34 cellular contexts compared by ENCODE assay signal in genomic region chr1:115744876-115745275, GRCh38. TPM values are rescaled to one million over a fixed set of nuclear protein-coding genes. Genes with fewer than 3 reads are reported as not detected.
"Had no signal": no experiment of that assay in that cellular context is flagged by ENCODE, and none has a peak within 500 bp of the region (broad histone marks: within the 10 kb centered on the region; RNA-seq: fewer than 3 reads in every experiment).

No MANE protein-coding gene starts in this region.

- H3K4me3 ChIP-seq: ascending aorta, breast epithelium, coronary artery, dorsolateral prefrontal cortex, esophagus squamous epithelium, gastroesophageal sphincter, heart right ventricle had no signal

- H3K4me1 ChIP-seq: ascending aorta, breast epithelium had no signal

- H3K9me3 ChIP-seq: ascending aorta, breast epithelium, esophagus squamous epithelium, gastroesophageal sphincter, heart right ventricle had no signal

- DNase-seq: activated CD4-positive, alpha-beta memory T cell treated with anti-CD3 and anti-CD28 coated beads, Interleukin-2, amount 10 ng/mL, durations not matched to agents 7 days and 5 days; activated CD4-positive, alpha-beta T cell treated with anti-CD3 and anti-CD28 coated beads for 1 hour; activated CD4-positive, alpha-beta T cell treated with anti-CD3 and anti-CD28 coated beads for 4 hours; activated CD4-positive, alpha-beta T cell treated with anti-CD3 and anti-CD28 coated beads, Interleukin-2, amount 10 ng/mL, durations not matched to agents 7 days and 5 days; activated CD4-positive, alpha-beta T cell treated with anti-CD3 and anti-CD28 coated beads, Interleukin-2, amount 50 U/mL, for 4 hours; activated CD8-positive, alpha-beta memory T cell treated with anti-CD3 and anti-CD28 coated beads, Interleukin-2, amount 50 U/mL, for 48 hours; activated gamma-delta T cell; activated naive CD4-positive, alpha-beta T cell; activated naive CD4-positive, alpha-beta T cell treated with anti-CD3 and anti-CD28 coated beads, Interleukin-2, amount 10 ng/mL, durations not matched to agents 7 days and 5 days; activated naive CD8-positive, alpha-beta T cell treated with anti-CD3 and anti-CD28 coated beads, Interleukin-2, amount 10 ng/mL, durations not matched to agents 7 days and 5 days; activated T-cell treated with anti-CD3 and anti-CD28 coated beads for 4 hours; activated T-cell treated with anti-CD3 and anti-CD28 coated beads, Interleukin-2, amount 50 U/mL, for 24 hours; activated T-cell treated with anti-CD3 and anti-CD28 coated beads, Interleukin-2, amount 50 U/mL, for 72 hours; dorsolateral prefrontal cortex; effector memory CD4-positive, alpha-beta T cell; endodermal cell; esophagus squamous epithelium; foreskin melanocyte; heart right ventricle; T-helper 2 cell had no signal

- H3K4me1 Mint-ChIP-seq: activated CD4-positive, alpha-beta memory T cell treated with anti-CD3 and anti-CD28 coated beads, Interleukin-2, amount 10 ng/mL, durations not matched to agents 7 days and 5 days; activated CD4-positive, alpha-beta T cell treated with anti-CD3 and anti-CD28 coated beads, Interleukin-2, amount 10 ng/mL, durations not matched to agents 7 days and 5 days; activated naive CD4-positive, alpha-beta T cell treated with anti-CD3 and anti-CD28 coated beads, Interleukin-2, amount 10 ng/mL, durations not matched to agents 7 days and 5 days; activated naive CD8-positive, alpha-beta T cell treated with anti-CD3 and anti-CD28 coated beads, Interleukin-2, amount 10 ng/mL, durations not matched to agents 7 days and 5 days; central memory CD8-positive, alpha-beta T cell; endodermal cell had no signal

- ATAC-seq: activated naive CD4-positive, alpha-beta T cell treated with anti-CD3 and anti-CD28 coated beads, Interleukin-2, amount 50 U/mL, for 72 hours; activated T-cell treated with anti-CD3 and anti-CD28 coated beads, Interleukin-2, amount 50 U/mL, for 72 hours; gastroesophageal sphincter; heart right ventricle; WTC11 had no signal

- H3K36me3 Mint-ChIP-seq: activated naive CD4-positive, alpha-beta T cell treated with anti-CD3 and anti-CD28 coated beads, Interleukin-2, amount 10 ng/mL, durations not matched to agents 7 days and 5 days; activated naive CD4-positive, alpha-beta T cell treated with anti-CD3 and anti-CD28 coated beads, Interleukin-2, amount 50 U/mL, for 72 hours; activated naive CD8-positive, alpha-beta T cell treated with anti-CD3 and anti-CD28 coated beads, Interleukin-2, amount 10 ng/mL, durations not matched to agents 7 days and 5 days; brain; WTC11 had no signal

- H3K9me3 Mint-ChIP-seq: activated CD4-positive, alpha-beta memory T cell treated with anti-CD3 and anti-CD28 coated beads, Interleukin-2, amount 10 ng/mL, durations not matched to agents 7 days and 5 days; activated CD4-positive, alpha-beta T cell treated with anti-CD3 and anti-CD28 coated beads, Interleukin-2, amount 10 ng/mL, durations not matched to agents 7 days and 5 days; activated naive CD4-positive, alpha-beta T cell treated with anti-CD3 and anti-CD28 coated beads, Interleukin-2, amount 10 ng/mL, durations not matched to agents 7 days and 5 days; activated naive CD4-positive, alpha-beta T cell treated with anti-CD3 and anti-CD28 coated beads, Interleukin-2, amount 50 U/mL, for 72 hours; activated naive CD8-positive, alpha-beta T cell treated with anti-CD3 and anti-CD28 coated beads, Interleukin-2, amount 10 ng/mL, durations not matched to agents 7 days and 5 days; activated T-cell treated with anti-CD3 and anti-CD28 coated beads, Interleukin-2, amount 50 U/mL, for 24 hours; activated T-cell treated with anti-CD3 and anti-CD28 coated beads, Interleukin-2, amount 50 U/mL, for 72 hours; central memory CD8-positive, alpha-beta T cell; dendritic cell treated with granulocyte-macrophage colony-stimulating factor and Interleukin-4, amounts not matched to agents 40 ng/mL and 50 ng/mL, for 4 days; endodermal cell; WTC11 had no signal

- H3K27ac ChIP-seq: ascending aorta, breast epithelium, coronary artery, esophagus squamous epithelium, gastroesophageal sphincter, heart right ventricle, VCaP had no signal

- H3K36me3 ChIP-seq: ascending aorta, breast epithelium, esophagus squamous epithelium had no signal

- H3K27me3 ChIP-seq: ascending aorta, breast epithelium, esophagus squamous epithelium, gastroesophageal sphincter had no signal

- H3K27ac Mint-ChIP-seq: activated CD4-positive, alpha-beta memory T cell treated with anti-CD3 and anti-CD28 coated beads, Interleukin-2, amount 10 ng/mL, durations not matched to agents 7 days and 5 days; activated CD4-positive, alpha-beta T cell treated with anti-CD3 and anti-CD28 coated beads, Interleukin-2, amount 10 ng/mL, durations not matched to agents 7 days and 5 days; activated naive CD4-positive, alpha-beta T cell treated with anti-CD3 and anti-CD28 coated beads, Interleukin-2, amount 10 ng/mL, durations not matched to agents 7 days and 5 days; activated naive CD4-positive, alpha-beta T cell treated with anti-CD3 and anti-CD28 coated beads, Interleukin-2, amount 50 U/mL, for 72 hours; activated naive CD8-positive, alpha-beta T cell treated with anti-CD3 and anti-CD28 coated beads, Interleukin-2, amount 10 ng/mL, durations not matched to agents 7 days and 5 days; activated T-cell treated with anti-CD3 and anti-CD28 coated beads, Interleukin-2, amount 50 U/mL, for 24 hours; activated T-cell treated with anti-CD3 and anti-CD28 coated beads, Interleukin-2, amount 50 U/mL, for 72 hours; dendritic cell treated with granulocyte-macrophage colony-stimulating factor and Interleukin-4, amounts not matched to agents 40 ng/mL and 50 ng/mL, for 4 days; endodermal cell; WTC11 had no signal

- H3K4me3 Mint-ChIP-seq: activated CD4-positive, alpha-beta memory T cell treated with anti-CD3 and anti-CD28 coated beads, Interleukin-2, amount 10 ng/mL, durations not matched to agents 7 days and 5 days; activated CD4-positive, alpha-beta T cell treated with anti-CD3 and anti-CD28 coated beads, Interleukin-2, amount 10 ng/mL, durations not matched to agents 7 days and 5 days; activated naive CD4-positive, alpha-beta T cell treated with anti-CD3 and anti-CD28 coated beads, Interleukin-2, amount 10 ng/mL, durations not matched to agents 7 days and 5 days; activated naive CD8-positive, alpha-beta T cell treated with anti-CD3 and anti-CD28 coated beads, Interleukin-2, amount 10 ng/mL, durations not matched to agents 7 days and 5 days; activated T-cell treated with anti-CD3 and anti-CD28 coated beads, Interleukin-2, amount 50 U/mL, for 24 hours; activated T-cell treated with anti-CD3 and anti-CD28 coated beads, Interleukin-2, amount 50 U/mL, for 72 hours; brain; central memory CD8-positive, alpha-beta T cell; dendritic cell treated with granulocyte-macrophage colony-stimulating factor and Interleukin-4, amounts not matched to agents 40 ng/mL and 50 ng/mL, for 4 days; endodermal cell; WTC11 had no signal

RNA-seq across cellular contexts. Expression of gene CASQ2, which starts 23.6 kb away (rescaled TPM):
- total RNA-seq: activated CD4-positive, alpha-beta memory T cell treated with anti-CD3 and anti-CD28 coated beads, Interleukin-2, amount 10 ng/mL, durations not matched to agents 7 days and 5 days; activated CD4-positive, alpha-beta T cell treated with anti-CD3 and anti-CD28 coated beads, Interleukin-2, amount 10 ng/mL, durations not matched to agents 7 days and 5 days; activated naive CD4-positive, alpha-beta T cell treated with anti-CD3 and anti-CD28 coated beads, Interleukin-2, amount 50 U/mL, for 72 hours; activated naive CD8-positive, alpha-beta T cell treated with anti-CD3 and anti-CD28 coated beads, Interleukin-2, amount 10 ng/mL, durations not matched to agents 7 days and 5 days; activated T-cell treated with anti-CD3 and anti-CD28 coated beads, Interleukin-2, amount 50 U/mL, for 72 hours; endodermal cell; fibroblast of lung; fibroblast of villous mesenchyme; glomerular endothelial cell; T-helper 1 cell treated with Interleukin-12 subunit alpha and Interleukin-12 subunit beta and Interleukin-4 antibody, amounts not matched to agents 30 ng/mL and 1 ng/mL, for 36 hours; WTC11 had no signal
